8 cellular contexts compared by ENCODE assay signal in genomic region chr14:99271951-99272668, GRCh38. TPM values are rescaled to one million over a fixed set of nuclear protein-coding genes. Genes with fewer than 3 reads are reported as not detected.
DNase-seq lines count a peak whose midpoint lies in the region; ATAC-seq, FAIRE-seq and TF ChIP-seq lines count a peak whose summit lies in the region.

TSS of gene BCL11B (minus strand) at chr14:99272197. CDS start at chr14:99271218, 979 bp downstream.

- H3K4me2 ChIP-seq in endothelial cell of umbilical vein (ENCODE audit: insufficient read depth, low read length), result peak within 1 kb of the TSS; percentile 85

- H3K9me3 ChIP-seq in CD4-positive, CD25-positive, alpha-beta regulatory T cell (ENCODE audit: control insufficient read depth in 2 of 2, low read length in 2 of 2), result no peaks in the 10 kb centered on the region
- no peaks in the 10 kb centered on the region for H3K9me3 ChIP-seq in endothelial cell of umbilical vein (replicated peaks; ENCODE audit: control insufficient read depth, insufficient read depth, low read length)

- dilution Hi-C loops in endothelial cell of umbilical vein (cut with MboI; ENCODE audit: extremely low pct_ligation_motif_present, low sequenced_read_pairs), result no loop called here

- no peaks in the 10 kb centered on the region for H3K79me2 ChIP-seq in endothelial cell of umbilical vein (ENCODE audit: control insufficient read depth, insufficient read depth, low read length)

- POLR2A ChIA-PET in endothelial cell of umbilical vein (lab: Charles Lee), result no interaction called here

- CTCF ChIA-PET in activated CD8-positive, alpha-beta memory T cell treated with anti-CD3 and anti-CD28 coated beads, Interleukin-2, amount 10 ng/mL, durations not matched to agents 7 days and 5 days (lab: Charles Lee), result interaction anchor here (0.7 to 14.3 kb wide), 14 partner anchors 11 to 1651 kb away, joined by 3 to 395 read pairs (median 5); no protein-coding TSS in a partner anchor
- CTCF ChIA-PET in endothelial cell of umbilical vein (lab: Charles Lee), result interaction anchor here (0.7 to 1.4 kb wide), 3 partner anchors 10 to 144 kb away, joined by 3 to 5 read pairs (median 3); no protein-coding TSS in a partner anchor

- TF ChIP-seq POLR2A in endothelial cell of umbilical vein (IDR thresholded peaks at IDR 0.05; ENCODE audit: low read depth, low read length), result no peak

- FAIRE-seq in endothelial cell of umbilical vein (lab: Jason Lieb, UNC), result peak; percentile 92

- H4K20me1 ChIP-seq in endothelial cell of umbilical vein (replicated peaks; ENCODE audit: control insufficient read depth, extremely low read depth, insufficient read depth, low read length), result no peaks in the 10 kb centered on the region

- H3K36me3 Mint-ChIP-seq in CD4-positive, CD25-positive, alpha-beta regulatory T cell, result peaks cover 14% of the 10 kb centered on the region
- peaks cover 21% of the 10 kb centered on the region for H3K36me3 Mint-ChIP-seq in activated CD8-positive, alpha-beta memory T cell treated with anti-CD3 and anti-CD28 coated beads, Interleukin-2, amount 10 ng/mL, durations not matched to agents 7 days and 5 days
- H3K36me3 Mint-ChIP-seq in stimulated activated effector memory CD8-positive, alpha-beta T cell treated with anti-CD3 and anti-CD28 coated beads, Interleukin-12 subunit alpha, Interleukin-12 subunit beta, amount 100 ng/mL, for 72 hours, result peaks cover 48% of the 10 kb centered on the region

- peak within 1 kb of the TSS; percentile 99 for H3K4me3 ChIP-seq in CD4-positive, CD25-positive, alpha-beta regulatory T cell (ENCODE audit: low read depth, low read length)
- peak within 1 kb of the TSS; percentile 49 to 66 (median 53) for H3K4me3 ChIP-seq in endothelial cell of umbilical vein (replicated peaks in 1 of 3; ENCODE audit: insufficient read depth in 1 of 3, low read depth in 1 of 3, low read length in 3 of 3)

- TF ChIP-seq CTCF in endothelial cell of umbilical vein (IDR thresholded peaks at IDR 0.05; ENCODE audit: extremely low read depth in 1 of 2, insufficient read depth in 1 of 2, low read depth in 1 of 2, low read length in 2 of 2), result peak; percentile 41 to 62

- H3K4me1 Mint-ChIP-seq in CD4-positive, CD25-positive, alpha-beta regulatory T cell, result peaks cover 4 to 30% (median 19%) of the 10 kb centered on the region in 4 donors
- H3K4me1 Mint-ChIP-seq in activated CD8-positive, alpha-beta memory T cell treated with anti-CD3 and anti-CD28 coated beads, Interleukin-2, amount 10 ng/mL, durations not matched to agents 7 days and 5 days, result peaks cover 26% of the 10 kb centered on the region
- H3K4me1 Mint-ChIP-seq in stimulated activated effector memory CD8-positive, alpha-beta T cell treated with anti-CD3 and anti-CD28 coated beads, Interleukin-12 subunit alpha, Interleukin-12 subunit beta, amount 100 ng/mL, for 72 hours, result peaks cover 40% of the 10 kb centered on the region

- peaks cover 35% of the 10 kb centered on the region for H3K27me3 Mint-ChIP-seq in CD4-positive, CD25-positive, alpha-beta regulatory T cell
- peaks cover 13% of the 10 kb centered on the region for H3K27me3 Mint-ChIP-seq in activated CD8-positive, alpha-beta memory T cell treated with anti-CD3 and anti-CD28 coated beads, Interleukin-2, amount 10 ng/mL, durations not matched to agents 7 days and 5 days

- H3K27me3 ChIP-seq in CD4-positive, CD25-positive, alpha-beta regulatory T cell (ENCODE audit: control insufficient read depth, insufficient read depth, low read length), result no peaks in the 10 kb centered on the region
- peaks cover 49 to 88% of the 10 kb centered on the region in 2 experiments for H3K27me3 ChIP-seq in endothelial cell of umbilical vein (ENCODE audit: control insufficient read depth in 2 of 2, insufficient read depth in 2 of 2, low read length in 2 of 2)

- peak; percentile 81 to 98 (median 90) for DNase-seq in CD4-positive, CD25-positive, alpha-beta regulatory T cell
- DNase-seq in HPDE6-E6E7 (ENCODE audit: extremely low spot score) (peak; percentile 67), NK-92 (lab: John Stamatoyannopoulos, UW; ENCODE audit: unreplicated experiment) (peak; percentile 23), endothelial cell of umbilical vein (ENCODE audit: low read depth, low spot score) (peak; percentile 84), myocyte (ENCODE audit: low read depth) (peak; percentile 78)
- DNase-seq in activated CD8-positive, alpha-beta memory T cell treated with anti-CD3 and anti-CD28 coated beads, Interleukin-2, amount 10 ng/mL, durations not matched to agents 7 days and 5 days, result peak; percentile 96
- peak; percentile 66 to 90 for DNase-seq in stimulated activated effector memory CD8-positive, alpha-beta T cell treated with anti-CD3 and anti-CD28 coated beads, Interleukin-12 subunit alpha, Interleukin-12 subunit beta, amount 100 ng/mL, for 72 hours (ENCODE audit: low spot score in 2 of 2)

- H3K27ac Mint-ChIP-seq in CD4-positive, CD25-positive, alpha-beta regulatory T cell, result peak within 1 kb of the TSS; percentile 93 to 94 (median 93)
- peak within 1 kb of the TSS; percentile 99 for H3K27ac Mint-ChIP-seq in activated CD8-positive, alpha-beta memory T cell treated with anti-CD3 and anti-CD28 coated beads, Interleukin-2, amount 10 ng/mL, durations not matched to agents 7 days and 5 days
- peak within 1 kb of the TSS; percentile 99 for H3K27ac Mint-ChIP-seq in stimulated activated effector memory CD8-positive, alpha-beta T cell treated with anti-CD3 and anti-CD28 coated beads, Interleukin-12 subunit alpha, Interleukin-12 subunit beta, amount 100 ng/mL, for 72 hours

- ATAC-seq in CD4-positive, CD25-positive, alpha-beta regulatory T cell (ENCODE audit: low read depth in 2 of 2), result peak; percentile 79 to 80
- peak; percentile 80 for ATAC-seq in GM19452 (IDR thresholded peaks at IDR 0.05; ENCODE audit: unreplicated experiment)
- ATAC-seq in activated CD8-positive, alpha-beta memory T cell treated with anti-CD3 and anti-CD28 coated beads, Interleukin-2, amount 10 ng/mL, durations not matched to agents 7 days and 5 days, result peak; percentile 71
- ATAC-seq in stimulated activated effector memory CD8-positive, alpha-beta T cell treated with anti-CD3 and anti-CD28 coated beads, Interleukin-12 subunit alpha, Interleukin-12 subunit beta, amount 100 ng/mL, for 72 hours, result peak; percentile 79

- peak within 1 kb of the TSS; percentile 99 for H3K27ac ChIP-seq in CD4-positive, CD25-positive, alpha-beta regulatory T cell (ENCODE audit: insufficient read depth, low read length, poor library complexity, severe bottlenecking)
- no peak within 1 kb of the TSS for H3K27ac ChIP-seq in endothelial cell of umbilical vein (ENCODE audit: insufficient read depth, low read depth, low read length)

- H3K4me3 Mint-ChIP-seq in CD4-positive, CD25-positive, alpha-beta regulatory T cell, result peak within 1 kb of the TSS; percentile 96 to 100 (median 99)
- H3K4me3 Mint-ChIP-seq in activated CD8-positive, alpha-beta memory T cell treated with anti-CD3 and anti-CD28 coated beads, Interleukin-2, amount 10 ng/mL, durations not matched to agents 7 days and 5 days, result peak within 1 kb of the TSS; percentile 96
- H3K4me3 Mint-ChIP-seq in stimulated activated effector memory CD8-positive, alpha-beta T cell treated with anti-CD3 and anti-CD28 coated beads, Interleukin-12 subunit alpha, Interleukin-12 subunit beta, amount 100 ng/mL, for 72 hours, result peak within 1 kb of the TSS; percentile 89

- H2AFZ ChIP-seq in endothelial cell of umbilical vein (ENCODE audit: low read depth, low read length), result peak within 1 kb of the TSS; percentile 80

- BruUV-seq in endothelial cell of umbilical vein (replicated peaks; lab: Mats Ljungman, UMichigan), result no TSS peak

- H3K9ac ChIP-seq in endothelial cell of umbilical vein (replicated peaks; ENCODE audit: extremely low read depth, insufficient read depth, low read length), result no peak within 1 kb of the TSS

- H3K9me3 Mint-ChIP-seq in CD4-positive, CD25-positive, alpha-beta regulatory T cell, result peaks cover 0 to 9% (median 0%) of the 10 kb centered on the region in 7 donors
- no peaks in the 10 kb centered on the region for H3K9me3 Mint-ChIP-seq in activated CD8-positive, alpha-beta memory T cell treated with anti-CD3 and anti-CD28 coated beads, Interleukin-2, amount 10 ng/mL, durations not matched to agents 7 days and 5 days (ENCODE audit: low read depth)
- no peaks in the 10 kb centered on the region for H3K9me3 Mint-ChIP-seq in stimulated activated effector memory CD8-positive, alpha-beta T cell treated with anti-CD3 and anti-CD28 coated beads, Interleukin-12 subunit alpha, Interleukin-12 subunit beta, amount 100 ng/mL, for 72 hours

- peaks cover 44% of the 10 kb centered on the region for H3K4me1 ChIP-seq in CD4-positive, CD25-positive, alpha-beta regulatory T cell (ENCODE audit: control insufficient read depth, insufficient read depth, low read length, poor library complexity, severe bottlenecking)
- peaks cover 21% of the 10 kb centered on the region for H3K4me1 ChIP-seq in endothelial cell of umbilical vein (ENCODE audit: control insufficient read depth, extremely low read depth, insufficient read depth, low read length)

- no peaks in the 10 kb centered on the region for H3K36me3 ChIP-seq in CD4-positive, CD25-positive, alpha-beta regulatory T cell (ENCODE audit: control insufficient read depth, insufficient read depth, low read length)
- no peaks in the 10 kb centered on the region for H3K36me3 ChIP-seq in endothelial cell of umbilical vein (ENCODE audit: control insufficient read depth in 2 of 2, extremely low read depth in 1 of 2, insufficient read depth in 2 of 2, low read length in 2 of 2)

- intact Hi-C loops in endothelial cell of umbilical vein (cut with micrococcal nuclease), result loop anchor here (5.0 kb wide), 1 partner anchor 145 kb away; no protein-coding TSS in a partner anchor

- H3K9me1 ChIP-seq in endothelial cell of umbilical vein (replicated peaks; ENCODE audit: control insufficient read depth, extremely low read depth, insufficient read depth, low read length), result no peaks in the 10 kb centered on the region

TF ChIP-seq in endothelial cell of umbilical vein, 7 proteins besides CTCF, POLR2A, EP300 and RAD21 (continues in another document):
- no peak for TF ChIP-seq JUN (IDR thresholded peaks at IDR 0.05; ENCODE audit: borderline replicate concordance, insufficient read depth, insufficient read length, low read depth)

RNA-seq across cellular contexts. Expression of gene BCL11B, which starts in this region (rescaled TPM):
- total RNA-seq in CD4-positive, CD25-positive, alpha-beta regulatory T cell, result 210 TPM
- 1 to 10 TPM; 5.3 to 5.7 (median 5.4) TPM for polyA plus RNA-seq in CD4-positive, CD25-positive, alpha-beta regulatory T cell
- 10 to 100 TPM; 53.0 to 66.2 TPM for total RNA-seq in activated CD8-positive, alpha-beta memory T cell treated with anti-CD3 and anti-CD28 coated beads, Interleukin-2, amount 10 ng/mL, durations not matched to agents 7 days and 5 days
- total RNA-seq in endothelial cell of umbilical vein, result 0.07 TPM in 2 replicates
- 0.02 and 0.03 TPM in 2 replicates for polyA plus RNA-seq in endothelial cell of umbilical vein
- 0.01 TPM in 2 replicates for polyA plus RNA-seq in endothelial cell of umbilical vein (2011; cell fraction: cytosol; rRNA removed)
- 0.04 and 0.07 TPM in 2 replicates for polyA plus RNA-seq in endothelial cell of umbilical vein (2011; cell fraction: nucleus; rRNA removed)
- polyA plus RNA-seq in endothelial cell of umbilical vein (2012), result 0.03 and 0.04 TPM in 2 replicates
- polyA minus RNA-seq in endothelial cell of umbilical vein, result 0.04 and 0.05 TPM in 2 replicates
- not detected for polyA minus RNA-seq in endothelial cell of umbilical vein (2011; cell fraction: cytosol; rRNA and poly(A)+ RNA removed)
- 0.10 TPM in 1 of 2 replicates, not detected in the other for polyA minus RNA-seq in endothelial cell of umbilical vein (2011; cell fraction: nucleus; rRNA and poly(A)+ RNA removed)
- total RNA-seq in myocyte, result 0.03 and 0.05 TPM in 2 replicates
- not detected for polyA plus RNA-seq in myocyte (2012)

Comparison
In these comparisons a context has a peak if more than half of its experiments do, and no peak if none do; other contexts are left out.
1. RNA of gene BCL11B (total RNA-seq): 210 TPM in CD4-positive, CD25-positive, alpha-beta regulatory T cell (single experiment) and 53.0 to 66.2 TPM in activated CD8-positive, alpha-beta memory T cell treated with anti-CD3 and anti-CD28 coated beads, Interleukin-2, amount 10 ng/mL, durations not matched to agents 7 days and 5 days; 0.07 TPM in endothelial cell of umbilical vein and 0.03 to 0.05 TPM in myocyte; every median in the first group is over 10 times any median in the second.
2. Peak in DNase-seq, H3K4me3 ChIP-seq and H3K4me2 ChIP-seq in endothelial cell of umbilical vein; RNA of the gene not detected or under 1 TPM.
3. Peak in DNase-seq in myocyte; RNA of the gene not detected or under 1 TPM.
4. DNase-seq: peak in every context shown above with its lines; median percentile 96 in activated CD8-positive, alpha-beta memory T cell treated with anti-CD3 and anti-CD28 coated beads, Interleukin-2, amount 10 ng/mL, durations not matched to agents 7 days and 5 days; 90 in CD4-positive, CD25-positive, alpha-beta regulatory T cell; 84 in endothelial cell of umbilical vein; 78 in myocyte; 78 in stimulated activated effector memory CD8-positive, alpha-beta T cell treated with anti-CD3 and anti-CD28 coated beads, Interleukin-12 subunit alpha, Interleukin-12 subunit beta, amount 100 ng/mL, for 72 hours; 67 in HPDE6-E6E7; 23 in NK-92.
5. Peak in every context shown above with its lines, with median percentiles within 50 percentile points of each other: ATAC-seq, H3K27ac Mint-ChIP-seq and H3K4me3 Mint-ChIP-seq.